In genomic region chr15:70095387-70096214, GRCh38 we compare ENCODE assay signal across 8 cellular contexts. TPM values are rescaled to one million over a fixed set of nuclear protein-coding genes. Genes with fewer than 3 reads are reported as not detected.
DNase-seq lines count a peak whose midpoint lies in the region; ATAC-seq and TF ChIP-seq lines count a peak whose summit lies in the region.

No MANE protein-coding gene starts in this region.

- H3K4me1 Mint-ChIP-seq in CD4-positive, alpha-beta T cell (ENCODE audit: low read depth): peaks cover 74% of the 10 kb centered on the region
- peaks cover 50% of the 10 kb centered on the region for H3K4me1 Mint-ChIP-seq in activated CD4-positive, alpha-beta memory T cell treated with anti-CD3 and anti-CD28 coated beads for 36 hours (ENCODE audit: low read depth)
- H3K4me1 Mint-ChIP-seq in nephron progenitor cell: peaks cover 67% of the 10 kb centered on the region

- H3K36me3 ChIP-seq in KOPT-K1 (ENCODE audit: insufficient read depth, low read length) (peaks cover 50% of the 10 kb centered on the region), uterus (no peaks in the 10 kb centered on the region)

- no peak for TF ChIP-seq POLR2A in uterus (IDR thresholded peaks at IDR 0.05)

- DNase-seq in CD4-positive, alpha-beta T cell: peak in 7 of 10 experiments; percentile 18 to 59 (median 33)
- peak; percentile 66 for DNase-seq in activated CD4-positive, alpha-beta memory T cell treated with anti-CD3 and anti-CD28 coated beads for 36 hours
- no peak for DNase-seq in epithelial cell of proximal tubule (ENCODE audit: low read depth)
- peak; percentile 41 for DNase-seq in nephron progenitor cell
- DNase-seq in uterus: peak in 1 of 2 donors; percentile 45

- H3K36me3 Mint-ChIP-seq in CD4-positive, alpha-beta T cell (ENCODE audit: low read depth): peaks cover 63% of the 10 kb centered on the region
- H3K36me3 Mint-ChIP-seq in activated CD4-positive, alpha-beta memory T cell treated with anti-CD3 and anti-CD28 coated beads for 36 hours: peaks cover 47% of the 10 kb centered on the region
- H3K36me3 Mint-ChIP-seq in nephron progenitor cell (ENCODE audit: low read depth): peaks cover 13% of the 10 kb centered on the region

- no peaks in the 10 kb centered on the region for H3K9me3 ChIP-seq in CD4-positive, alpha-beta T cell (ENCODE audit: control insufficient read depth, low read length)
- H3K9me3 ChIP-seq in KOPT-K1 (ENCODE audit: insufficient read depth, low read length, poor library complexity, severe bottlenecking) (no peaks in the 10 kb centered on the region), uterus (no peaks in the 10 kb centered on the region)

- peak overlapping the region; percentile 95 for H3K27ac Mint-ChIP-seq in CD4-positive, alpha-beta T cell
- peak overlapping the region; percentile 95 for H3K27ac Mint-ChIP-seq in activated CD4-positive, alpha-beta memory T cell treated with anti-CD3 and anti-CD28 coated beads for 36 hours
- H3K27ac Mint-ChIP-seq in nephron progenitor cell: peak overlapping the region; percentile 94

- peaks cover 0 to 4% of the 10 kb centered on the region in 2 donors for H3K4me1 ChIP-seq in uterus

- ATAC-seq in CD4-positive, alpha-beta T cell (ENCODE audit: poor library complexity): no peak
- ATAC-seq in GM21786 (IDR thresholded peaks at IDR 0.05; ENCODE audit: unreplicated experiment) (no peak), GM18858 (IDR thresholded peaks at IDR 0.05; ENCODE audit: unreplicated experiment) (no peak)

- peak overlapping the region; percentile 62 for H3K27ac ChIP-seq in CD4-positive, alpha-beta T cell (ENCODE audit: low read depth, low read length)
- H3K27ac ChIP-seq in KOPT-K1 (ENCODE audit: low read depth, low read length, poor library complexity, severe bottlenecking) (peak overlapping the region; percentile 90), uterus (peak overlapping the region; percentile 94 to 99)

- POLR2A ChIA-PET in CD4-positive, alpha-beta T cell (lab: Charles Lee): interaction anchor here (1.0 to 9.4 kb wide), 17 partner anchors 9 to 643 kb away, joined by 3 to 160 read pairs (median 5); partner anchors contain the start of gene RPLP1
- POLR2A ChIA-PET in activated CD4-positive, alpha-beta memory T cell treated with anti-CD3 and anti-CD28 coated beads for 36 hours (lab: Charles Lee): interaction anchor here (0.8 to 4.1 kb wide), 11 partner anchors 11 to 643 kb away, joined by 3 to 43 read pairs (median 4); partner anchors contain the start of gene RPLP1

- no peaks in the 10 kb centered on the region for H3K27me3 ChIP-seq in CD4-positive, alpha-beta T cell (ENCODE audit: control insufficient read depth, insufficient read depth, low read length)
- H3K27me3 ChIP-seq in uterus: no peaks in the 10 kb centered on the region

- intact Hi-C loops in CD4-positive, alpha-beta T cell (cut with DNase I, micrococcal nuclease): loop anchor here (2.0 to 10.0 kb wide), 7 partner anchors 51 to 683 kb away; partner anchors contain the start of genes KIF23 (in 1 of the 2) and RPLP1 (in 1 of the 2)
- intact Hi-C loops in activated CD4-positive, alpha-beta memory T cell treated with anti-CD3 and anti-CD28 coated beads for 36 hours (cut with micrococcal nuclease): loop anchor here (2.0 to 5.0 kb wide), 6 partner anchors 73 to 643 kb away; partner anchors contain the start of gene RPLP1
- intact Hi-C loops in uterus (cut with DNase I; ENCODE audit: low total_unique reads): loop anchor here (10.0 kb wide), 1 partner anchor 369 kb away; no protein-coding TSS in a partner anchor

- H3K27me3 Mint-ChIP-seq in CD4-positive, alpha-beta T cell: peaks cover 7% of the 10 kb centered on the region
- no peaks in the 10 kb centered on the region for H3K27me3 Mint-ChIP-seq in activated CD4-positive, alpha-beta memory T cell treated with anti-CD3 and anti-CD28 coated beads for 36 hours
- peaks cover 7% of the 10 kb centered on the region for H3K27me3 Mint-ChIP-seq in nephron progenitor cell (ENCODE audit: low read depth, poor library complexity)

- no peak for TF ChIP-seq CTCF in CD4-positive, alpha-beta T cell (IDR thresholded peaks at IDR 0.05)
- TF ChIP-seq CTCF in epithelial cell of proximal tubule (conservative IDR thresholded peaks at IDR 0.05; ENCODE audit: low read depth, low read length) (no peak), nephron progenitor cell (IDR thresholded peaks at IDR 0.05) (peak; percentile 33), uterus (IDR thresholded peaks at IDR 0.05) (no peak)

- no peaks in the 10 kb centered on the region for H3K9me3 Mint-ChIP-seq in CD4-positive, alpha-beta T cell
- H3K9me3 Mint-ChIP-seq in activated CD4-positive, alpha-beta memory T cell treated with anti-CD3 and anti-CD28 coated beads for 36 hours: no peaks in the 10 kb centered on the region
- H3K9me3 Mint-ChIP-seq in nephron progenitor cell: no peaks in the 10 kb centered on the region

- peak overlapping the region; percentile 96 for H3K4me3 Mint-ChIP-seq in CD4-positive, alpha-beta T cell
- H3K4me3 Mint-ChIP-seq in activated CD4-positive, alpha-beta memory T cell treated with anti-CD3 and anti-CD28 coated beads for 36 hours: peak overlapping the region; percentile 88
- peak overlapping the region; percentile 99 for H3K4me3 Mint-ChIP-seq in nephron progenitor cell

- CTCF ChIA-PET in CD4-positive, alpha-beta T cell (lab: Charles Lee): interaction anchor here (1.0 to 1.2 kb wide), 2 partner anchors 57 to 347 kb away, joined by 3 read pairs; no protein-coding TSS in a partner anchor
- CTCF ChIA-PET in activated CD4-positive, alpha-beta memory T cell treated with anti-CD3 and anti-CD28 coated beads for 36 hours (lab: Charles Lee): interaction anchor here (0.6 to 1.4 kb wide), 4 partner anchors 7 to 398 kb away, joined by 3 to 6 read pairs (median 4); no protein-coding TSS in a partner anchor

- peak overlapping the region; percentile 94 for H3K4me3 ChIP-seq in epithelial cell of proximal tubule (ENCODE audit: low read depth, low read length)
- peak overlapping the region; percentile 68 to 76 for H3K4me3 ChIP-seq in uterus

RNA-seq across cellular contexts. Expression of gene TLE3, which starts 2.1 kb away (rescaled TPM):
- 100 to 1,000 TPM; 159 to 167 TPM for total RNA-seq in CD4-positive, alpha-beta T cell
- 10 to 100 TPM; 85.4 to 95.1 TPM for total RNA-seq in activated CD4-positive, alpha-beta memory T cell treated with anti-CD3 and anti-CD28 coated beads for 36 hours
- 20.5 and 34.8 TPM in 2 replicates for total RNA-seq in epithelial cell of proximal tubule
- 100 to 1,000 TPM in 1 of 4 donors, 10 to 100 TPM in 2, 1 to 10 TPM in 1; 7.4 to 244 (median 49.4) TPM for total RNA-seq in uterus
